In the genomic region with DNA sequence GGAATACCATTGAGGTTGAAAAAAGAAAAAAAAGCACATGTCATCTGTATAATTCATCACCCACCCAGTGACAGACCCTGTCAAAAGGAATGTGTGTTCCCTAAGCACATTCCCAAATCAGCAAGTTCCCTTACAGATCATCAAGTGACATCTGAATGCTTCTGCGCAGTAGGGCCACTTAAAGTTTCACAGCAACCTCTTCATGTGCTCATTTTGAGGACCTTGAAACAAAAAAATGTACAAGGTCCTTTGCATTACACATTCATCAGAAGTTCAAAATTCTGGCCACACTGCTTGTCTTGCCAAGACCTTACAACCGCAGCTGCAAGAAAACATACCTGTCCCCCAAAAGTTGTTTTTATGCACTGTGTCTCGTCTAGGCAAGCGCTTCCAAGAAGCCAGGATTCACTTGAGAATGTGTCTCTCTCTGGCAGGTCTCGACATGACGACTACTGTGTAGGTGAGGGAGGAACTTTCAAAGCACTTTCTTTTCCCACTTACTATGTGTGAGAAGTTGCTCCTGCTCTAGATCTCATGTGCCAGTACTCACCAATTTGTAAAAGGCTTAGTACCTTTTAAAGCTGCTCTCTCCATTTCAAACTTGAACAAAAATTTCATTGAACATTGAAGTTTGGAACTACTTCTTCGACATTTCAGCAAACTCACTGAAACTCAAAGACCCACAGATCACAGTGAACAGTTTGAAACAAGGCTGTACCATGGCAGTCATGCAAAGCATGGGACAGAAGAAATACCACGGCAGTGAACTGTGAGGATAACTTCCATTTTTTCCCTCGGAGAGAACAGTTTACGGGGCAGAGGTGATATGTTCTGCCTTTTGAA, we compare ENCODE assay signal across 1 cellular context.
TF ChIP-seq lines count a peak whose summit lies in the region.

No MANE protein-coding gene starts in this region.

TF ChIP-seq in K562, 482 proteins besides CTCF, POLR2A, EP300 and RAD21 (continued from another document):
- TF ChIP-seq, protein P1, sequence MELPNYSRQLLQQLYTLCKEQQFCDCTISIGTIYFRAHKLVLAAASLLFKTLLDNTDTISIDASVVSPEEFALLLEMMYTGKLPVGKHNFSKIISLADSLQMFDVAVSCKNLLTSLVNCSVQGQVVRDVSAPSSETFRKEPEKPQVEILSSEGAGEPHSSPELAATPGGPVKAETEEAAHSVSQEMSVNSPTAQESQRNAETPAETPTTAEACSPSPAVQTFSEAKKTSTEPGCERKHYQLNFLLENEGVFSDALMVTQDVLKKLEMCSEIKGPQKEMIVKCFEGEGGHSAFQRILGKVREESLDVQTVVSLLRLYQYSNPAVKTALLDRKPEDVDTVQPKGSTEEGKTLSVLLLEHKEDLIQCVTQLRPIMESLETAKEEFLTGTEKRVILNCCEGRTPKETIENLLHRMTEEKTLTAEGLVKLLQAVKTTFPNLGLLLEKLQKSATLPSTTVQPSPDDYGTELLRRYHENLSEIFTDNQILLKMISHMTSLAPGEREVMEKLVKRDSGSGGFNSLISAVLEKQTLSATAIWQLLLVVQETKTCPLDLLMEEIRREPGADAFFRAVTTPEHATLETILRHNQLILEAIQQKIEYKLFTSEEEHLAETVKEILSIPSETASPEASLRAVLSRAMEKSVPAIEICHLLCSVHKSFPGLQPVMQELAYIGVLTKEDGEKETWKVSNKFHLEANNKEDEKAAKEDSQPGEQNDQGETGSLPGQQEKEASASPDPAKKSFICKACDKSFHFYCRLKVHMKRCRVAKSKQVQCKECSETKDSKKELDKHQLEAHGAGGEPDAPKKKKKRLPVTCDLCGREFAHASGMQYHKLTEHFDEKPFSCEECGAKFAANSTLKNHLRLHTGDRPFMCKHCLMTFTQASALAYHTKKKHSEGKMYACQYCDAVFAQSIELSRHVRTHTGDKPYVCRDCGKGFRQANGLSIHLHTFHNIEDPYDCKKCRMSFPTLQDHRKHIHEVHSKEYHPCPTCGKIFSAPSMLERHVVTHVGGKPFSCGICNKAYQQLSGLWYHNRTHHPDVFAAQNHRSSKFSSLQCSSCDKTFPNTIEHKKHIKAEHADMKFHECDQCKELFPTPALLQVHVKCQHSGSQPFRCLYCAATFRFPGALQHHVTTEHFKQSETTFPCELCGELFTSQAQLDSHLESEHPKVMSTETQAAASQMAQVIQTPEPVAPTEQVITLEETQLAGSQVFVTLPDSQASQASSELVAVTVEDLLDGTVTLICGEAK (IDR thresholded peaks at IDR 0.05), result no peak
- TF ChIP-seq, protein P1 (CRISPR knock-in tag; IDR thresholded peaks at IDR 0.05), result no peak; the same call in 1 of the 2 replicates
- TF ChIP-seq, protein P2, sequence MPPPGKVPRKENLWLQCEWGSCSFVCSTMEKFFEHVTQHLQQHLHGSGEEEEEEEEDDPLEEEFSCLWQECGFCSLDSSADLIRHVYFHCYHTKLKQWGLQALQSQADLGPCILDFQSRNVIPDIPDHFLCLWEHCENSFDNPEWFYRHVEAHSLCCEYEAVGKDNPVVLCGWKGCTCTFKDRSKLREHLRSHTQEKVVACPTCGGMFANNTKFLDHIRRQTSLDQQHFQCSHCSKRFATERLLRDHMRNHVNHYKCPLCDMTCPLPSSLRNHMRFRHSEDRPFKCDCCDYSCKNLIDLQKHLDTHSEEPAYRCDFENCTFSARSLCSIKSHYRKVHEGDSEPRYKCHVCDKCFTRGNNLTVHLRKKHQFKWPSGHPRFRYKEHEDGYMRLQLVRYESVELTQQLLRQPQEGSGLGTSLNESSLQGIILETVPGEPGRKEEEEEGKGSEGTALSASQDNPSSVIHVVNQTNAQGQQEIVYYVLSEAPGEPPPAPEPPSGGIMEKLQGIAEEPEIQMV (tag; conservative IDR thresholded peaks at IDR 0.05; ENCODE audit: low read depth), result no peak
- no peak for TF ChIP-seq PHTF2 (CRISPR knock-in tag; IDR thresholded peaks at IDR 0.05)
